8 cellular contexts compared by ENCODE assay signal in the genomic region with DNA sequence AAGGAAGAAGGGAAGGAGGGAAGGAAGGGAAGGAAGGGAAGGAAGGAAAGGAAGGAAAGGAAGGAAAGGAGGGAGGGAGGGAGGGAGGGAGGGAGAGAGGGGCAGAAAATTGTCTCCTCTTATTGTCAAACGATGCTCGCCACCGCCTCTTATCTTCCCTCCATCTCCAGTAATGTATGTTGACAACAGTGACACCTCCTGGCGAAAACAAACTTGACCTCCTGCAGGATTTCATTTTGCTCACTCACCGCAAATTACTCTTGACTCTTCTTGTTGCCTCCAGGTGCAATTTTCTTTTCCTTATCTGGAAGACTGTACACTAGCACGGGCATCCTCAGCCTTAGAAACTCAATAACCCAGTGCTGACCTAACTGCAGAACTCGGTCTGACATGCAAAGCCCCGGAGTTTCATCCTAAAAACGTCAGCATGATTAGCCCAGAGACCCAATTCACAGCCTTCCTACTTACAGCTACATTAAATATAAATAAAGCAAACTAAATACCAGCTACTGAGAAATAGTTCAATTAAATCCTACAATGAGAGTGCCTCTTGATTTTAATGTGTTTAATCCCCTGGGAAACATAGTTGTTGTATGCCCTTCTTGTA.
A peak's percentile ranks its signal among the peaks of the same experiment; 100 is the strongest.
DNase-seq lines count a peak whose midpoint lies in the region; ATAC-seq and TF ChIP-seq lines count a peak whose summit lies in the region.

No MANE protein-coding gene starts in this region.

- no peak overlapping the region for H3K9ac ChIP-seq in parathyroid adenoma

- no peak overlapping the region for H3K4me3 ChIP-seq in PC-9
- H3K4me3 ChIP-seq in epithelial cell of proximal tubule (ENCODE audit: low read depth, low read length) = no peak overlapping the region
- no peak overlapping the region for H3K4me3 ChIP-seq in parathyroid adenoma (ENCODE audit: low read depth, low read length)
- H3K4me3 ChIP-seq in ovary = no peak overlapping the region

- intact Hi-C loops in PC-9 (cut with micrococcal nuclease; ENCODE audit: unreplicated experiment) = no loop called here
- intact Hi-C loops in ovary (cut with DNase I) = no loop called here

- in situ Hi-C loops in KBM-7 (cut with MboI; ENCODE audit: low pct_unique_long_range_greater_than_20kb, low sequenced_read_pairs) = no loop called here

- H3K36me3 ChIP-seq in PC-9 (ENCODE audit: low read depth) (no peaks in the 10 kb centered on the region), parathyroid adenoma (ENCODE audit: control insufficient read depth, insufficient read depth, low read length) (no peaks in the 10 kb centered on the region), ovary (no peaks in the 10 kb centered on the region)

- BruUV-seq in PC-9 (replicated peaks; lab: Mats Ljungman, UMichigan) = no TSS peak

- H3F3A ChIP-seq in PC-9 (ENCODE audit: insufficient read depth, low read depth) = no peaks in the 10 kb centered on the region

- CTCF ChIA-PET in PC-9 (lab: Charles Lee) = no interaction called here

- H2AFZ ChIP-seq in PC-9 (no peak overlapping the region), parathyroid adenoma (no peak overlapping the region)

- peak; percentile 74 for DNase-seq in ELF-1 (ENCODE audit: low read depth, low spot score)
- DNase-seq in KBM-7 = peak; percentile 66
- DNase-seq in PC-9 = no peak
- no peak for DNase-seq in epithelial cell of proximal tubule (ENCODE audit: low read depth)
- no peak for DNase-seq in ovary
- no peak for DNase-seq in AG08395 (ENCODE audit: low spot score)

- TF ChIP-seq POLR2A in ovary (IDR thresholded peaks at IDR 0.05) = no peak

- H3K27ac ChIP-seq in PC-9 = no peak overlapping the region
- H3K27ac ChIP-seq in parathyroid adenoma = no peak overlapping the region
- no peak overlapping the region for H3K27ac ChIP-seq in ovary

- no peaks in the 10 kb centered on the region for H4K20me1 ChIP-seq in PC-9 (ENCODE audit: insufficient read depth)

- peak; percentile 58 for TF ChIP-seq CTCF in PC-9 (conservative IDR thresholded peaks at IDR 0.05)
- peak; percentile 69 for TF ChIP-seq CTCF in epithelial cell of proximal tubule (conservative IDR thresholded peaks at IDR 0.05; ENCODE audit: low read depth, low read length)
- peak; percentile 19 for TF ChIP-seq CTCF in parathyroid adenoma (IDR thresholded peaks at IDR 0.05)
- no peak for TF ChIP-seq CTCF in ovary (IDR thresholded peaks at IDR 0.05)

- POLR2A ChIA-PET in PC-9 (lab: Charles Lee; ENCODE audit: unreplicated experiment) = no interaction called here

- ATAC-seq in GM21360 (IDR thresholded peaks at IDR 0.05; ENCODE audit: unreplicated experiment) = peak; percentile 78

- 32 to 34% (median 33%) methylated on average over 9 of the region's 9 CpGs for WGBS in ovary, 3 donors

- H3K79me2 ChIP-seq in PC-9 (ENCODE audit: low read depth) = no peaks in the 10 kb centered on the region
- no peaks in the 10 kb centered on the region for H3K79me2 ChIP-seq in parathyroid adenoma

- no peaks in the 10 kb centered on the region for H3K9me2 ChIP-seq in PC-9 (ENCODE audit: insufficient read depth)

- H3K4me2 ChIP-seq in PC-9 (no peak overlapping the region), parathyroid adenoma (ENCODE audit: low read length) (no peak overlapping the region)

- no peak for TF ChIP-seq EP300 in ovary (IDR thresholded peaks at IDR 0.05)

- H3K27me3 ChIP-seq in PC-9 (ENCODE audit: insufficient read depth, low read depth) (no peaks in the 10 kb centered on the region), parathyroid adenoma (ENCODE audit: control insufficient read depth, insufficient read depth, low read length) (no peaks in the 10 kb centered on the region), ovary (no peaks in the 10 kb centered on the region)

- H3K9me3 ChIP-seq in PC-9 (ENCODE audit: insufficient read depth, low read depth) (no peaks in the 10 kb centered on the region), parathyroid adenoma (ENCODE audit: control insufficient read depth, low read length) (no peaks in the 10 kb centered on the region), ovary (no peaks in the 10 kb centered on the region)

- H3K4me1 ChIP-seq in PC-9 (replicated peaks; ENCODE audit: insufficient read depth) = no peaks in the 10 kb centered on the region
- no peaks in the 10 kb centered on the region for H3K4me1 ChIP-seq in parathyroid adenoma
- H3K4me1 ChIP-seq in ovary (ENCODE audit: insufficient read depth) = no peaks in the 10 kb centered on the region

Comparison
In these comparisons a context has a peak if more than half of its experiments do, and no peak if none do; other contexts are left out.
1. DNase-seq: peak in ELF-1 (single experiment) and KBM-7 (single experiment); none in PC-9 (0 of 2), epithelial cell of proximal tubule (single experiment), ovary (0 of 5) and AG08395 (single experiment).
2. CTCF ChIP-seq: peak in PC-9 (single experiment), epithelial cell of proximal tubule (single experiment) and parathyroid adenoma (single experiment); none in ovary (0 of 3).